1 cellular context compared by ENCODE assay signal in genomic region chr4:153518637-153519384, GRCh38.
TF ChIP-seq lines count a peak whose summit lies in the region.

No MANE protein-coding gene starts in this region.

TF ChIP-seq in HEK293, 187 proteins besides CTCF, POLR2A, EP300 and RAD21 (continued from another document):
- TF ChIP-seq PRDM10 (tag by site-specific recombination; IDR thresholded peaks at IDR 0.05) (no peak), ZNF548 (tag by site-specific recombination; IDR thresholded peaks at IDR 0.05) (no peak), AEBP2 (tag by site-specific recombination; IDR thresholded peaks at IDR 0.05; ENCODE audit: borderline replicate concordance) (no peak), HIC1 (tag by site-specific recombination; IDR thresholded peaks at IDR 0.05) (no peak), ZNF571 (tag by site-specific recombination; IDR thresholded peaks at IDR 0.05) (no peak), GLIS1 (tag by site-specific recombination; IDR thresholded peaks at IDR 0.05) (peak; percentile 86), PRDM4 (tag by site-specific recombination; IDR thresholded peaks at IDR 0.05) (peak; percentile 77), ZNF529 (tag by site-specific recombination; IDR thresholded peaks at IDR 0.05; ENCODE audit: insufficient replicate concordance) (no peak), ZNF792 (tag by site-specific recombination; IDR thresholded peaks at IDR 0.05) (no peak), ZNF660 (tag by site-specific recombination; IDR thresholded peaks at IDR 0.05) (no peak)
